ENCODE assay signal across 8 cellular contexts in genomic region chr12:4148418-4149056, GRCh38.
DNase-seq lines count a peak whose midpoint lies in the region; ATAC-seq and TF ChIP-seq lines count a peak whose summit lies in the region.

No MANE protein-coding gene starts in this region.

- peak overlapping the region; percentile 22; the same call in 1 of the 2 replicates for H3K9ac ChIP-seq in KMS-11

- POLR2A ChIA-PET in CD8-positive, alpha-beta T cell (lab: Charles Lee): no interaction called here

- CTCF ChIA-PET in CD8-positive, alpha-beta T cell (lab: Charles Lee): interaction anchor here (1.3 kb wide), 1 partner anchor 128 kb away, joined by 7 read pairs; no protein-coding TSS in a partner anchor

- H4K20me1 ChIP-seq in KMS-11 (ENCODE audit: insufficient read depth): no peaks in the 10 kb centered on the region

- no peak for TF ChIP-seq CTCF in CD8-positive, alpha-beta T cell (IDR thresholded peaks at IDR 0.05)
- no peak for TF ChIP-seq CTCF in KMS-11 (conservative IDR thresholded peaks at IDR 0.05; ENCODE audit: low read depth, low read length)
- TF ChIP-seq CTCF in spleen (IDR thresholded peaks at IDR 0.05 in 8 of 11, conservative IDR thresholded peaks at IDR 0.05 in 3 of 11): no peak
- TF ChIP-seq CTCF in testis (IDR thresholded peaks at IDR 0.05): no peak

- peak; percentile 65 for ATAC-seq in CD8-positive, alpha-beta T cell
- peak; percentile 44 for ATAC-seq in GM21390 (IDR thresholded peaks at IDR 0.05; ENCODE audit: unreplicated experiment)
- peak in 1 of 2 donors; percentile 5 for ATAC-seq in activated naive CD4-positive, alpha-beta T cell treated with anti-CD3 and anti-CD28 coated beads, Interleukin-2, amount 50 U/mL, for 72 hours

- no peak for TF ChIP-seq POLR2A in spleen (IDR thresholded peaks at IDR 0.05)
- no peak for TF ChIP-seq POLR2A in testis (IDR thresholded peaks at IDR 0.05)

- H3K4me2 ChIP-seq in KMS-11: peak overlapping the region; percentile 79

- H3K27me3 ChIP-seq in CD8-positive, alpha-beta T cell (ENCODE audit: insufficient read depth, low read length): no peaks in the 10 kb centered on the region
- H3K27me3 ChIP-seq in KMS-11 (ENCODE audit: insufficient read depth, low read depth): no peaks in the 10 kb centered on the region
- H3K27me3 ChIP-seq in spleen (replicated peaks in 1 of 7): no peaks in the 10 kb centered on the region
- H3K27me3 ChIP-seq in testis: no peaks in the 10 kb centered on the region

- peak; percentile 29 to 60 (median 43) for DNase-seq in CD8-positive, alpha-beta T cell
- DNase-seq in activated naive CD4-positive, alpha-beta T cell treated with anti-CD3 and anti-CD28 coated beads, Interleukin-2, amount 50 U/mL, for 72 hours (ENCODE audit: low spot score in 2 of 2): no peak
- DNase-seq in spleen (peak; percentile 96), testis (no peak), LoVo (ENCODE audit: low spot score) (no peak), NCI-H526 (lab: John Stamatoyannopoulos, UW) (no peak)

- H2AFZ ChIP-seq in KMS-11 (ENCODE audit: low read depth): peak overlapping the region; percentile 28; the same call in 1 of the 2 replicates

- intact Hi-C loops in CD8-positive, alpha-beta T cell (cut with DNase I, micrococcal nuclease): loop anchor here in 1 of 2 experiments (10.0 kb wide), 1 partner anchor 126 kb away; the partner anchor contains the start of gene CCND2
- intact Hi-C loops in spleen (cut with DNase I; ENCODE audit: low total_unique reads) (no loop called here), testis (cut with DNase I; ENCODE audit: low total_unique reads) (no loop called here)

- H3K36me3 ChIP-seq in CD8-positive, alpha-beta T cell (ENCODE audit: insufficient read depth, low read length): no peaks in the 10 kb centered on the region
- no peaks in the 10 kb centered on the region for H3K36me3 ChIP-seq in KMS-11 (ENCODE audit: insufficient read depth)
- no peaks in the 10 kb centered on the region for H3K36me3 ChIP-seq in spleen
- H3K36me3 ChIP-seq in testis (ENCODE audit: low read depth, missing control alignments): no peaks in the 10 kb centered on the region

- no peak overlapping the region for H3K27ac Mint-ChIP-seq in CD8-positive, alpha-beta T cell
- peak overlapping the region; percentile 82 to 96 for H3K27ac Mint-ChIP-seq in activated naive CD4-positive, alpha-beta T cell treated with anti-CD3 and anti-CD28 coated beads, Interleukin-2, amount 50 U/mL, for 72 hours

- peaks cover 20% of the 10 kb centered on the region for H3K4me1 ChIP-seq in CD8-positive, alpha-beta T cell (ENCODE audit: insufficient read depth, low read length)
- H3K4me1 ChIP-seq in KMS-11 (ENCODE audit: low read depth, poor library complexity, severe bottlenecking) (peaks cover 99% of the 10 kb centered on the region), spleen (peaks cover 20 to 82% (median 61%) of the 10 kb centered on the region in 6 donors), testis (no peaks in the 10 kb centered on the region)

- no peaks in the 10 kb centered on the region for H3K27me3 Mint-ChIP-seq in CD8-positive, alpha-beta T cell (ENCODE audit: low read depth)

- H3K9me3 ChIP-seq in CD8-positive, alpha-beta T cell (ENCODE audit: low read length): no peaks in the 10 kb centered on the region
- H3K9me3 ChIP-seq in spleen (no peaks in the 10 kb centered on the region), testis (no peaks in the 10 kb centered on the region)

- H3K27ac ChIP-seq in CD8-positive, alpha-beta T cell (ENCODE audit: low read depth, low read length): no peak overlapping the region
- H3K27ac ChIP-seq in KMS-11 (peak overlapping the region; percentile 67), spleen (peak overlapping the region in 6 of 8 donors; percentile 15 to 67 (median 57)), testis (no peak overlapping the region)

- no peaks in the 10 kb centered on the region for H3K79me2 ChIP-seq in KMS-11 (ENCODE audit: insufficient read depth, low read depth)

- H3K4me1 Mint-ChIP-seq in CD8-positive, alpha-beta T cell (ENCODE audit: low read depth): peaks cover 36% of the 10 kb centered on the region

- H3K36me3 Mint-ChIP-seq in CD8-positive, alpha-beta T cell: no peaks in the 10 kb centered on the region
- H3K36me3 Mint-ChIP-seq in activated naive CD4-positive, alpha-beta T cell treated with anti-CD3 and anti-CD28 coated beads, Interleukin-2, amount 50 U/mL, for 72 hours: peaks cover 7 to 37% of the 10 kb centered on the region in 2 donors

- H3K4me3 Mint-ChIP-seq in CD8-positive, alpha-beta T cell: no peak overlapping the region

- no peak overlapping the region for H3K4me3 ChIP-seq in CD8-positive, alpha-beta T cell (ENCODE audit: low read depth, low read length)
- no peak overlapping the region for H3K4me3 ChIP-seq in KMS-11 (IDR thresholded peaks at IDR 0.05; ENCODE audit: insufficient read depth, low read depth, low read length)
- no peak overlapping the region for H3K4me3 ChIP-seq in spleen
- no peak overlapping the region for H3K4me3 ChIP-seq in testis

- no peaks in the 10 kb centered on the region for H3K9me3 Mint-ChIP-seq in CD8-positive, alpha-beta T cell
- peaks cover 0 to 20% of the 10 kb centered on the region in 2 donors for H3K9me3 Mint-ChIP-seq in activated naive CD4-positive, alpha-beta T cell treated with anti-CD3 and anti-CD28 coated beads, Interleukin-2, amount 50 U/mL, for 72 hours

- 38 to 57% (median 48%) methylated on average over 4 to 5 of the region's 5 CpGs for WGBS in spleen, 5 donors
- WGBS in testis, 2 donors: 69 to 82% methylated on average over 5 of the region's 5 CpGs

Comparison
In these comparisons a context has a peak if more than half of its experiments do, and no peak if none do; other contexts are left out.
1. DNase-seq: peak in CD8-positive, alpha-beta T cell (7 of 7) and spleen (single experiment); none in activated naive CD4-positive, alpha-beta T cell treated with anti-CD3 and anti-CD28 coated beads, Interleukin-2, amount 50 U/mL, for 72 hours (0 of 2), testis (single experiment), LoVo (single experiment) and NCI-H526 (0 of 2).
2. H3K27ac ChIP-seq: peak in KMS-11 (single experiment) and spleen (6 of 8); none in CD8-positive, alpha-beta T cell (single experiment) and testis (0 of 2).